In the genomic region with DNA sequence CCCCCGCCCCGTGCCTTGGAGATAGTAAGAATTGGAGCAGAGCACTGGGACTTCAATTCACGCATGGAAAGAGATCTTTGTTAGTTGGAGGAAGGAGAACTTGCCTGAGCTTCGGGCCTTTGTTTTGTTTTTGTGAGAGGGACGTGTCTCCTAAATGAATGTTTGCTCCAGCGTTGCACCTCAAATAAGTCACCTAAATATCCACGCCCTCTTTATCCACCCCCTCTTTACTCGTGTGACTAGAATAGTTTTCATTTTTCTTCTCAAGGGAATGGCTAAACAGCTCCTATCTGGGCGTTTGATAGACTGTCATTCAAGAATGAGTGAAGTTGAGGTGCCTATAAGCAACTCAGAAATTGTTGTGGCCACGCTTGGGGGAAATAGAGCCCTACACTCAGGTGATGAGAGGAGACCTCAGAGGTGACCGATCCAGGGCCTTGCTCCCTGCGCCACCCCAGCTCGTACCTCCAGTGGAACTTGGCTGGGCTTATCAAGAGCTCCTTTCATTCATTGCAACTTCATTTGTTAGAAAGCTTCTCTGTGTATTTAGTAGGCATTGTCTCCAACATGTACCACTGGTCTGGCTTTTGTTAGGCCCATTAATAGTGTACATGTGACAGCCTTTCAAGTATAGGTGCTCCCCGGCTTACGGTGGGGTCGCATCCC, we compare ENCODE assay signal across 8 cellular contexts. TPM values are rescaled to one million over a fixed set of nuclear protein-coding genes. Genes with fewer than 3 reads are reported as not detected.
A peak's percentile ranks its signal among the peaks of the same experiment; 100 is the strongest.
DNase-seq lines count a peak whose midpoint lies in the region; ATAC-seq, FAIRE-seq and TF ChIP-seq lines count a peak whose summit lies in the region.

No MANE protein-coding gene starts in this region.

- peaks cover 0 to 4% of the 10 kb centered on the region in 2 experiments for H3K36me3 ChIP-seq in keratinocyte (ENCODE audit: control insufficient read depth in 2 of 2, extremely low read depth in 1 of 2, insufficient read depth in 2 of 2, low read length in 2 of 2)
- H3K36me3 ChIP-seq in stomach smooth muscle (ENCODE audit: control insufficient read depth in 2 of 2, insufficient read depth in 2 of 2, low read length in 2 of 2): no peaks in the 10 kb centered on the region

- no peaks in the 10 kb centered on the region for H3K9me1 ChIP-seq in keratinocyte (ENCODE audit: control insufficient read depth, extremely low read depth, insufficient read depth, low read length)

- H3K27me3 ChIP-seq in keratinocyte (ENCODE audit: control insufficient read depth, extremely low read depth, insufficient read depth, low read length) (no peaks in the 10 kb centered on the region), stomach smooth muscle (ENCODE audit: control insufficient read depth in 1 of 2, insufficient read depth in 2 of 2, low read length in 2 of 2) (peaks cover 6 to 8% of the 10 kb centered on the region in 2 donors)

- H3K9ac ChIP-seq in keratinocyte (ENCODE audit: control insufficient read depth, extremely low read depth, insufficient read depth, low read length): peak overlapping the region; percentile 82
- H3K9ac ChIP-seq in stomach smooth muscle (ENCODE audit: low read length in 2 of 2): peak overlapping the region; percentile 70 to 78

- peak overlapping the region; percentile 66 for H3K27ac ChIP-seq in keratinocyte (ENCODE audit: control insufficient read depth, insufficient read depth, low read length)
- H3K27ac ChIP-seq in stomach smooth muscle (ENCODE audit: low read length): peak overlapping the region; percentile 67

- no peak for ATAC-seq in activated naive CD8-positive, alpha-beta T cell treated with anti-CD3 and anti-CD28 coated beads, Interleukin-2, amount 10 ng/mL, durations not matched to agents 7 days and 5 days (ENCODE audit: low read depth)
- no peak for ATAC-seq in GM21825 (IDR thresholded peaks at IDR 0.05; ENCODE audit: unreplicated experiment)

- peak overlapping the region; percentile 69 for H3K4me2 ChIP-seq in keratinocyte (ENCODE audit: control insufficient read depth, extremely low read depth, insufficient read depth, low read depth, low read length)

- H3K4me3 ChIP-seq in keratinocyte (ENCODE audit: control insufficient read depth in 2 of 3, extremely low read depth in 1 of 3, insufficient read depth in 2 of 3, low read depth in 1 of 3, low read length in 3 of 3): peak overlapping the region; percentile 73 to 94 (median 82)
- H3K4me3 ChIP-seq in stomach smooth muscle (ENCODE audit: low read length in 2 of 2): peak overlapping the region; percentile 66 to 86

- peak; percentile 53 for DNase-seq in SIG-M5 treated with dmso at 0.1 percent for 504 hours (lab: John Stamatoyannopoulos, UW; ENCODE audit: unreplicated experiment)
- no peak for DNase-seq in SIG-M5 (lab: John Stamatoyannopoulos, UW)
- DNase-seq in activated naive CD8-positive, alpha-beta T cell treated with anti-CD3 and anti-CD28 coated beads, Interleukin-2, amount 10 ng/mL, durations not matched to agents 7 days and 5 days: no peak
- DNase-seq in keratinocyte (ENCODE audit: low read depth, low spot score): no peak
- DNase-seq in T-helper 9 cell: no peak
- no peak for DNase-seq in NCI-H2081 treated with DMSO at 0.1 percent for 48 hours (lab: John Stamatoyannopoulos, UW)

- H3K27me3 Mint-ChIP-seq in activated naive CD8-positive, alpha-beta T cell treated with anti-CD3 and anti-CD28 coated beads, Interleukin-2, amount 10 ng/mL, durations not matched to agents 7 days and 5 days: peaks cover 4% of the 10 kb centered on the region

- H4K20me1 ChIP-seq in keratinocyte (ENCODE audit: control insufficient read depth, extremely low read depth, insufficient read depth, low read length): no peaks in the 10 kb centered on the region

- no peak for TF ChIP-seq CTCF in keratinocyte (optimal IDR thresholded peaks at IDR 0.05 in 1 of 3, IDR thresholded peaks at IDR 0.05 in 1 of 3, conservative IDR thresholded peaks at IDR 0.05 in 1 of 3; ENCODE audit: extremely low read depth in 1 of 3, insufficient read depth in 2 of 3, low read length in 3 of 3)

- H3K4me1 Mint-ChIP-seq in activated naive CD8-positive, alpha-beta T cell treated with anti-CD3 and anti-CD28 coated beads, Interleukin-2, amount 10 ng/mL, durations not matched to agents 7 days and 5 days: peaks cover 32% of the 10 kb centered on the region

- peaks cover 9% of the 10 kb centered on the region for H3K4me1 ChIP-seq in keratinocyte (ENCODE audit: control insufficient read depth, extremely low read depth, insufficient read depth, low read length)
- H3K4me1 ChIP-seq in stomach smooth muscle (ENCODE audit: control insufficient read depth, insufficient read depth, low read length): peaks cover 25% of the 10 kb centered on the region

- POLR2A ChIA-PET in activated naive CD8-positive, alpha-beta T cell treated with anti-CD3 and anti-CD28 coated beads, Interleukin-2, amount 10 ng/mL, durations not matched to agents 7 days and 5 days (lab: Charles Lee): interaction anchor here (1.9 kb wide), 1 partner anchor 10 kb away, joined by 6 read pairs; no protein-coding TSS in a partner anchor

- H3K9me3 Mint-ChIP-seq in activated naive CD8-positive, alpha-beta T cell treated with anti-CD3 and anti-CD28 coated beads, Interleukin-2, amount 10 ng/mL, durations not matched to agents 7 days and 5 days: no peaks in the 10 kb centered on the region

- no peaks in the 10 kb centered on the region for H3K9me3 ChIP-seq in keratinocyte (ENCODE audit: control insufficient read depth, low read depth, low read length)
- H3K9me3 ChIP-seq in stomach smooth muscle (ENCODE audit: control insufficient read depth in 2 of 2, low read length in 2 of 2): no peaks in the 10 kb centered on the region

- peak overlapping the region; percentile 88 for H3K4me3 Mint-ChIP-seq in activated naive CD8-positive, alpha-beta T cell treated with anti-CD3 and anti-CD28 coated beads, Interleukin-2, amount 10 ng/mL, durations not matched to agents 7 days and 5 days

- peak overlapping the region; percentile 93 for H3K27ac Mint-ChIP-seq in activated naive CD8-positive, alpha-beta T cell treated with anti-CD3 and anti-CD28 coated beads, Interleukin-2, amount 10 ng/mL, durations not matched to agents 7 days and 5 days

- dilution Hi-C loops in keratinocyte (cut with MboI; ENCODE audit: extremely low pct_ligation_motif_present, low sequenced_read_pairs): no loop called here

- no peak for FAIRE-seq in keratinocyte (lab: Jason Lieb, UNC)

- peak overlapping the region; percentile 57 for H2AFZ ChIP-seq in keratinocyte (ENCODE audit: control insufficient read depth, low read length)

- peaks cover 6% of the 10 kb centered on the region for H3K79me2 ChIP-seq in keratinocyte (ENCODE audit: control insufficient read depth, insufficient read depth, low read length)

- H3K36me3 Mint-ChIP-seq in activated naive CD8-positive, alpha-beta T cell treated with anti-CD3 and anti-CD28 coated beads, Interleukin-2, amount 10 ng/mL, durations not matched to agents 7 days and 5 days: no peaks in the 10 kb centered on the region

RNA-seq across cellular contexts. Expression of a gene that starts 0.9 kb away (rescaled TPM):
- 10 to 100 TPM; 74.5 to 83.1 TPM for total RNA-seq in activated naive CD8-positive, alpha-beta T cell treated with anti-CD3 and anti-CD28 coated beads, Interleukin-2, amount 10 ng/mL, durations not matched to agents 7 days and 5 days
- polyA plus RNA-seq in keratinocyte: 24.5 to 25.8 TPM (median 25.6 TPM) in 3 replicates
- polyA plus RNA-seq in keratinocyte (2011; ENCODE audit: low read depth): 36.6 TPM
- 12.2 and 14.2 TPM in 2 replicates for polyA plus RNA-seq in keratinocyte (2011; cell fraction: cytosol; rRNA removed)
- 69.4 and 91.5 TPM in 2 replicates for polyA plus RNA-seq in keratinocyte (2011; cell fraction: nucleus; rRNA removed)
- polyA plus RNA-seq in keratinocyte (2012; ENCODE audit: low replicate concordance): 11.7 and 18.5 TPM in 2 replicates
- polyA minus RNA-seq in keratinocyte: 7.1 to 18.6 TPM (median 14.0 TPM) in 3 replicates
- polyA minus RNA-seq in keratinocyte (2011; cell fraction: cytosol; rRNA and poly(A)+ RNA removed): 14.6 TPM
- 15.0 and 26.2 TPM in 2 replicates for polyA minus RNA-seq in keratinocyte (2011; cell fraction: nucleus; rRNA and poly(A)+ RNA removed)
